In the genomic region with DNA sequence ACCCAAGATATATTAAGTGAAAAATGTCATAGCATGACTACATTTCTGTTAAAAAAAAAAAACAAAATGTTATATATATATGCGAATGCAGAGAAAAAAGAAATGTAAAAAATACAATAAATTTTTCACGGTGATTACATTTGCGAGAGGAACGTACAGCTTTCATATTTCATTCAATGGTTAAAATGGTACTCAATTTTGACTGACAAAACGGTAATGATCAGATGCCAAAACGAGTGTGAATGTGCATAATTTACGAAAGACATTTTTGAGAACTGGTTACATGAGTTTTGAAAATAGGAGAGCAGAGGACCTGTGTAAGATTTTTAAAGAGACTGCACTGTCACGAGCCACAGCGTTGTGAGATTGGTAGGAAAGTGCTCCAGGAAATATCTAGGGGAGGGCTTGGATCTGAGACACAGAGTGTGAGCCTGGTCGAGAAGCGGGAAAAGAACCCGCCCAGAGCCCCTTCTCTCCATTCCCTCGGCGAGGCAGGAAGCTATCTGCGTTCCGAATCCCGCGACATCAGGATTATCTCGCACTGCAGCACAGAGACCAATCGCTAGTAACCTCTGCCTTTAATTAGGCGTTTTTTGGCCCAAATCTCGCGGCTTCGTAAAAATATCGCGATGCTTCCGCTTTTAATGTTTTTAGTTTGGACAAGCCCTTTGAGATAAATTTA, we compare ENCODE assay signal across 8 cellular contexts. TPM values are rescaled to one million over a fixed set of nuclear protein-coding genes. Genes with fewer than 3 reads are reported as not detected.
DNase-seq lines count a peak whose midpoint lies in the region; TF ChIP-seq lines count a peak whose summit lies in the region.

No MANE protein-coding gene starts in this region.

- H4K8ac ChIP-seq in mesenchymal stem cell (ENCODE audit: low read length): peak overlapping the region; percentile 84

- H3K4me2 ChIP-seq in mesenchymal stem cell (ENCODE audit: low read length, poor library complexity, severe bottlenecking): peak overlapping the region; percentile 63

- peak overlapping the region; percentile 37 to 96 for H3K18ac ChIP-seq in mesenchymal stem cell (ENCODE audit: low read depth in 1 of 2, low read length in 2 of 2)

- H2BK15ac ChIP-seq in mesenchymal stem cell (ENCODE audit: low read depth, poor library complexity, severe bottlenecking): no peak overlapping the region

- H3K79me1 ChIP-seq in mesenchymal stem cell (replicated peaks; ENCODE audit: low read length, poor library complexity, severe bottlenecking): no peaks in the 10 kb centered on the region

- H3K27me3 ChIP-seq in endocrine pancreas (ENCODE audit: control insufficient read depth, insufficient read depth, low read length): no peaks in the 10 kb centered on the region
- no peaks in the 10 kb centered on the region for H3K27me3 ChIP-seq in mesenchymal stem cell (ENCODE audit: control insufficient read depth in 1 of 2, insufficient read depth in 1 of 2, low read length in 2 of 2)

- DNase-seq in COLO829 (ENCODE audit: low spot score): peak; percentile 98
- peak; percentile 91 for DNase-seq in GM20000 (ENCODE audit: low spot score)
- DNase-seq in HT-29 (ENCODE audit: low spot score): peak; percentile 99
- DNase-seq in NOMO-1 (lab: John Stamatoyannopoulos, UW; ENCODE audit: unreplicated experiment in 2 of 2): peak; percentile 85 to 92
- DNase-seq in activated CD8-positive, alpha-beta memory T cell treated with anti-CD3 and anti-CD28 coated beads for 48 hours (ENCODE audit: low read depth in 2 of 3, low spot score in 2 of 3): peak; percentile 60 to 84 (median 61)
- peak; percentile 98 for DNase-seq in mesenchymal stem cell
- peak; percentile 65 for DNase-seq in stimulated activated CD8-positive, alpha-beta memory T cell treated with anti-CD3 and anti-CD28 coated beads, Interleukin-12 subunit alpha, Interleukin-12 subunit beta, amount 100 ng/mL, for 24 hours (ENCODE audit: extremely low read depth)

- H3K23ac ChIP-seq in mesenchymal stem cell (ENCODE audit: low read length in 2 of 2): no peak overlapping the region

- no peak overlapping the region for H3K14ac ChIP-seq in mesenchymal stem cell (ENCODE audit: low read length in 2 of 2)

- peak overlapping the region; percentile 94 for H3K27ac ChIP-seq in mesenchymal stem cell (ENCODE audit: low read length, poor library complexity, severe bottlenecking)

- peak overlapping the region; percentile 93 for H3K4me3 ChIP-seq in endocrine pancreas (ENCODE audit: control insufficient read depth, insufficient read depth, low read length)
- peak overlapping the region; percentile 39 to 95 for H3K4me3 ChIP-seq in mesenchymal stem cell (ENCODE audit: insufficient read depth in 1 of 2, low read depth in 1 of 2, low read length in 2 of 2)

- no peak for TF ChIP-seq CTCF in GM20000 (IDR thresholded peaks at IDR 0.05; ENCODE audit: extremely low read depth, missing control alignments)

- H3K4me1 ChIP-seq in endocrine pancreas (ENCODE audit: control insufficient read depth, insufficient read depth, low read length): no peaks in the 10 kb centered on the region
- H3K4me1 ChIP-seq in mesenchymal stem cell (ENCODE audit: control insufficient read depth, insufficient read depth, low read depth, low read length): peaks cover 3% of the 10 kb centered on the region

- H3K9me3 ChIP-seq in endocrine pancreas (ENCODE audit: control insufficient read depth, low read length) (no peaks in the 10 kb centered on the region), mesenchymal stem cell (ENCODE audit: control insufficient read depth, low read length) (no peaks in the 10 kb centered on the region)

- H3K4ac ChIP-seq in mesenchymal stem cell (ENCODE audit: low read depth in 1 of 2, low read length in 2 of 2): no peak overlapping the region

- H4K91ac ChIP-seq in mesenchymal stem cell (ENCODE audit: low read length): no peak overlapping the region

- no peak overlapping the region for H2BK12ac ChIP-seq in mesenchymal stem cell (ENCODE audit: low read length in 2 of 2)

- H2BK120ac ChIP-seq in mesenchymal stem cell (ENCODE audit: low read depth, low read length): no peak overlapping the region

- H2BK5ac ChIP-seq in mesenchymal stem cell (ENCODE audit: low read depth, low read length, poor library complexity, severe bottlenecking): no peak overlapping the region

- peak overlapping the region; percentile 36 for H2AFZ ChIP-seq in mesenchymal stem cell (ENCODE audit: low read depth, low read length)

- H3K36me3 ChIP-seq in endocrine pancreas (ENCODE audit: control insufficient read depth, insufficient read depth, low read length): no peaks in the 10 kb centered on the region
- H3K36me3 ChIP-seq in mesenchymal stem cell (ENCODE audit: control insufficient read depth in 1 of 2, insufficient read depth in 2 of 2, low read depth in 1 of 2, low read length in 2 of 2): peaks cover 3 to 6% of the 10 kb centered on the region in 2 experiments

- H2AK5ac ChIP-seq in mesenchymal stem cell (ENCODE audit: low read length, severe bottlenecking): no peak overlapping the region

- H3K9ac ChIP-seq in endocrine pancreas (ENCODE audit: control insufficient read depth, insufficient read depth, low read length) (peak overlapping the region; percentile 93), mesenchymal stem cell (ENCODE audit: low read length) (peak overlapping the region; percentile 100)

- WGBS in mesenchymal stem cell: 18% methylated on average over 27 of the region's 27 CpGs

RNA-seq across cellular contexts. Expression of a gene that starts 28.5 kb away (rescaled TPM):
- total RNA-seq in HT-29 (2014; rRNA removed; shearing (Covaris generic)): 68.4 and 76.3 TPM in 2 replicates
- 31.0 TPM for polyA plus RNA-seq in mesenchymal stem cell (2013, experiment 1 of 2)
- polyA plus RNA-seq in mesenchymal stem cell (2013, experiment 2 of 2): 31.4 TPM

Comparison
In these comparisons a context has a peak if more than half of its experiments do, and no peak if none do; other contexts are left out.
1. Peak in every context shown above with its lines: DNase-seq, H3K4me3 ChIP-seq and H3K27ac ChIP-seq.